ENCODE assay signal across 8 cellular contexts in genomic region chr1:24727490-24728214, GRCh38. TPM values are rescaled to one million over a fixed set of nuclear protein-coding genes. Genes with fewer than 3 reads are reported as not detected.
DNase-seq lines count a peak whose midpoint lies in the region; ATAC-seq, FAIRE-seq and TF ChIP-seq lines count a peak whose summit lies in the region.

No MANE protein-coding gene starts in this region.

- no peaks in the 10 kb centered on the region for H3K79me2 ChIP-seq in fibroblast of lung (ENCODE audit: control insufficient read depth, insufficient read depth, low read length)

- H3K4me3 Mint-ChIP-seq in activated T-cell treated with anti-CD3 and anti-CD28 coated beads, Interleukin-2, amount 50 U/mL, for 4 hours, result no peak overlapping the region

- H3K27me3 ChIP-seq in Peyer's patch, result no peaks in the 10 kb centered on the region
- no peaks in the 10 kb centered on the region for H3K27me3 ChIP-seq in fibroblast of lung (ENCODE audit: control insufficient read depth, insufficient read depth, low read length)

- H3K27me3 Mint-ChIP-seq in activated T-cell treated with anti-CD3 and anti-CD28 coated beads, Interleukin-2, amount 50 U/mL, for 4 hours (ENCODE audit: low read depth), result no peaks in the 10 kb centered on the region

- H3K36me3 ChIP-seq in Peyer's patch, result no peaks in the 10 kb centered on the region
- no peaks in the 10 kb centered on the region for H3K36me3 ChIP-seq in fibroblast of lung (ENCODE audit: control insufficient read depth, insufficient read depth, low read length)

- TF ChIP-seq CTCF in Peyer's patch (IDR thresholded peaks at IDR 0.05) (no peak), fibroblast of lung (conservative IDR thresholded peaks at IDR 0.05 in 1 of 2, IDR thresholded peaks at IDR 0.05 in 1 of 2; ENCODE audit: low read depth in 1 of 2, low read length in 2 of 2) (no peak)

- FAIRE-seq in GM18507 (lab: Jason Lieb, UNC), result peak; percentile 89

- H3K36me3 Mint-ChIP-seq in activated T-cell treated with anti-CD3 and anti-CD28 coated beads, Interleukin-2, amount 50 U/mL, for 4 hours (ENCODE audit: insufficient read depth), result no peaks in the 10 kb centered on the region

- no peaks in the 10 kb centered on the region for H3K9me3 Mint-ChIP-seq in activated T-cell treated with anti-CD3 and anti-CD28 coated beads, Interleukin-2, amount 50 U/mL, for 4 hours

- H3K27ac ChIP-seq in Peyer's patch (peak overlapping the region in 3 of 4 donors; percentile 12 to 57 (median 53)), fibroblast of lung (ENCODE audit: insufficient read depth, low read length) (peak overlapping the region; percentile 73)

- DNase-seq in GM18507 (ENCODE audit: extremely low spot score, insufficient read length, low read depth), result peak; percentile 56
- peak in 2 of 3 donors; percentile 74 to 84 for DNase-seq in Peyer's patch
- DNase-seq in fibroblast of lung (ENCODE audit: low read depth in 2 of 2), result peak; percentile 86 to 95
- peak; percentile 81 for DNase-seq in pons (ENCODE audit: low spot score)
- no peak for DNase-seq in activated T-cell treated with anti-CD3 and anti-CD28 coated beads, Interleukin-2, amount 50 U/mL, for 4 hours
- DNase-seq in kidney glomerular epithelial cell (lab: John Stamatoyannopoulos, UW), result no peak
- DNase-seq in NCI-H2081 (lab: John Stamatoyannopoulos, UW), result no peak

- H3K4me3 ChIP-seq in Peyer's patch, result no peak overlapping the region
- H3K4me3 ChIP-seq in fibroblast of lung (replicated peaks in 1 of 4; ENCODE audit: control extremely low read depth in 1 of 4, insufficient read depth in 1 of 4, low read depth in 3 of 4, low read length in 4 of 4), result peak overlapping the region; percentile 21 to 32 (median 25)

- H3K4me2 ChIP-seq in fibroblast of lung (ENCODE audit: extremely low read depth, insufficient read depth, low read length), result peak overlapping the region; percentile 86

- H3K9ac ChIP-seq in fibroblast of lung (ENCODE audit: insufficient read depth, low read length), result no peak overlapping the region

- H3K4me1 Mint-ChIP-seq in activated T-cell treated with anti-CD3 and anti-CD28 coated beads, Interleukin-2, amount 50 U/mL, for 4 hours (ENCODE audit: low read depth), result peaks cover 3% of the 10 kb centered on the region

- peak; percentile 82 for ATAC-seq in HG02678 (IDR thresholded peaks at IDR 0.05; ENCODE audit: unreplicated experiment)
- no peak for ATAC-seq in activated T-cell treated with anti-CD3 and anti-CD28 coated beads, Interleukin-2, amount 50 U/mL, for 4 hours

- H3K4me1 ChIP-seq in Peyer's patch (peaks cover 0 to 10% (median 0%) of the 10 kb centered on the region in 4 donors), fibroblast of lung (ENCODE audit: control insufficient read depth, extremely low read depth, insufficient read depth, low read length) (peaks cover 20% of the 10 kb centered on the region)

- no peaks in the 10 kb centered on the region for H3K9me3 ChIP-seq in Peyer's patch
- H3K9me3 ChIP-seq in fibroblast of lung (ENCODE audit: control insufficient read depth, insufficient read depth, low read depth, low read length), result no peaks in the 10 kb centered on the region

- peak overlapping the region; percentile 47 for H2AFZ ChIP-seq in fibroblast of lung (ENCODE audit: low read length)

- no peak for TF ChIP-seq POLR2A in Peyer's patch (IDR thresholded peaks at IDR 0.05)

- no peaks in the 10 kb centered on the region for H4K20me1 ChIP-seq in fibroblast of lung (ENCODE audit: control insufficient read depth, extremely low read depth, insufficient read depth, low read length)

RNA-seq across cellular contexts. Expression of gene CLIC4, which starts 17.6 kb away (rescaled TPM):
- 10 to 100 TPM; 17.3 to 63.5 (median 32.6) TPM for total RNA-seq in Peyer's patch
- total RNA-seq in fibroblast of lung, result 309 and 368 TPM in 2 replicates
- 310 and 494 TPM in 2 replicates for polyA plus RNA-seq in fibroblast of lung
- 243 and 393 TPM in 2 replicates for polyA plus RNA-seq in fibroblast of lung (2012)
- 29.9 and 44.7 TPM in 2 replicates for polyA minus RNA-seq in fibroblast of lung (ENCODE audit: low replicate concordance)
- 10 to 100 TPM in 2 of 3 donors, 1 to 10 TPM in 1; 8.5 to 26.0 (median 12.3) TPM for total RNA-seq in activated T-cell treated with anti-CD3 and anti-CD28 coated beads, Interleukin-2, amount 50 U/mL, for 4 hours

Comparison
In these comparisons a context has a peak if more than half of its experiments do, and no peak if none do; other contexts are left out.
1. DNase-seq: peak in GM18507 (single experiment), Peyer's patch (2 of 3), fibroblast of lung (2 of 2) and pons (single experiment); none in activated T-cell treated with anti-CD3 and anti-CD28 coated beads, Interleukin-2, amount 50 U/mL, for 4 hours (single experiment), kidney glomerular epithelial cell (single experiment) and NCI-H2081 (0 of 2).
2. H3K4me3 ChIP-seq: peak in fibroblast of lung (4 of 4); none in Peyer's patch (0 of 4).